23 cellular contexts compared by ENCODE assay signal in the genomic region with DNA sequence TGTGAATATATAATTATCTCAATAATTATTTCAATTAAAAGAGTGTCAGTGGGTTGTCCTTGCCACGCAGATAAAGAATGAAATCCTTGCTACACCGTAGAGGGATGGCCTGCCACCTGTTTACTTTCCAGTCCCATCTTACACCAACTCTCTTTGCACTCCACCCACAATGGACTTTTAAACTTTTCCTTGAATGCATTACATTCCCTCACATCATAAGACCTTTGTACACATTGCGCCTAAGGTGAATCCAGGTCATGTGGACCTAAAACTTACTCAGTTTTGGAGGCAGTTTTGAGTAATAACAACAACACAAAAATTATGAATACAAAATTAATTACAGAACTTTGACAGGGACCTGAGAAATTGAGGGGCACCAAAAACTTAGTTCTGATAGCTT.
"Had no signal": no experiment of that assay in that cellular context is flagged by ENCODE, and none has a peak within 500 bp of the region (broad histone marks: within the 10 kb centered on the region; RNA-seq: fewer than 3 reads in every experiment).

No MANE protein-coding gene starts in this region.

- H3K27ac Mint-ChIP-seq: memory B cell; mesothelial cell of epicardium; natural killer cell treated with Interleukin-12 subunit alpha and Interleukin-12 subunit beta and Interleukin-15 and Interleukin-18, amount 100 ng/mL, for 72 hours; neural progenitor cell; stimulated activated effector memory CD8-positive, alpha-beta T cell treated with anti-CD3 and anti-CD28 coated beads, Interleukin-12 subunit alpha, Interleukin-12 subunit beta, amount 100 ng/mL, for 72 hours had no signal

- H3K4me1 ChIP-seq: foreskin keratinocyte, left lung, lower lobe of right lung, neural progenitor cell, right atrium auricular region, suprapubic skin, thyroid gland, upper lobe of left lung, uterus had no signal

- H3K9me3 Mint-ChIP-seq: stimulated activated effector memory CD8-positive, alpha-beta T cell treated with anti-CD3 and anti-CD28 coated beads, Interleukin-12 subunit alpha, Interleukin-12 subunit beta, amount 100 ng/mL, for 72 hours had no signal

- H3K4me3 ChIP-seq: left lung, lower lobe of right lung, neural progenitor cell, ovary, right atrium auricular region, smooth muscle cell, suprapubic skin, thyroid gland, upper lobe of left lung, uterus had no signal

- H3K4me3 Mint-ChIP-seq: memory B cell; mesothelial cell of epicardium; natural killer cell treated with Interleukin-12 subunit alpha and Interleukin-12 subunit beta and Interleukin-15 and Interleukin-18, amount 100 ng/mL, for 72 hours; neural progenitor cell; stimulated activated effector memory CD8-positive, alpha-beta T cell treated with anti-CD3 and anti-CD28 coated beads, Interleukin-12 subunit alpha, Interleukin-12 subunit beta, amount 100 ng/mL, for 72 hours had no signal

- DNase-seq: dermis blood vessel endothelial cell; erythroblast; foreskin keratinocyte; head of caudate nucleus; hypothalamus; kidney glomerular epithelial cell; left lung; lower lobe of right lung; nucleus accumbens; ovary; stimulated activated CD4-positive, alpha-beta T cell treated with anti-CD3 and anti-CD28 coated beads, Interleukin-2, amount 100 ng/mL, for 48 hours; stimulated activated naive CD8-positive, alpha-beta T cell treated with anti-CD3 and anti-CD28 coated beads, Interleukin-15, Interleukin-2, amounts not matched to agents 100 U/mL and 50 U/mL, for 24 hours; thyroid gland; upper lobe of left lung; uterus had no signal

- H3K36me3 ChIP-seq: left lung, lower lobe of right lung, neural progenitor cell, ovary, right atrium auricular region, suprapubic skin, thyroid gland, upper lobe of left lung, uterus had no signal

- H3K4me1 Mint-ChIP-seq: mesothelial cell of epicardium; neural progenitor cell; stimulated activated effector memory CD8-positive, alpha-beta T cell treated with anti-CD3 and anti-CD28 coated beads, Interleukin-12 subunit alpha, Interleukin-12 subunit beta, amount 100 ng/mL, for 72 hours had no signal

- H2AFZ ChIP-seq: neural progenitor cell had no signal

- H3K27me3 Mint-ChIP-seq: memory B cell; natural killer cell treated with Interleukin-12 subunit alpha and Interleukin-12 subunit beta and Interleukin-15 and Interleukin-18, amount 100 ng/mL, for 72 hours had no signal

- H3K4me2 ChIP-seq: neural progenitor cell, smooth muscle cell had no signal

- H3K36me3 Mint-ChIP-seq: natural killer cell treated with Interleukin-12 subunit alpha and Interleukin-12 subunit beta and Interleukin-15 and Interleukin-18, amount 100 ng/mL, for 72 hours; neural progenitor cell; stimulated activated effector memory CD8-positive, alpha-beta T cell treated with anti-CD3 and anti-CD28 coated beads, Interleukin-12 subunit alpha, Interleukin-12 subunit beta, amount 100 ng/mL, for 72 hours had no signal

- H3K27me3 ChIP-seq: foreskin keratinocyte, left lung, neural progenitor cell, ovary, right atrium auricular region, suprapubic skin, thyroid gland, upper lobe of left lung, uterus had no signal

- ATAC-seq: foreskin keratinocyte; left lung; lower lobe of right lung; natural killer cell treated with Interleukin-12 subunit alpha and Interleukin-12 subunit beta and Interleukin-15 and Interleukin-18, amount 100 ng/mL, for 72 hours; stimulated activated effector memory CD8-positive, alpha-beta T cell treated with anti-CD3 and anti-CD28 coated beads, Interleukin-12 subunit alpha, Interleukin-12 subunit beta, amount 100 ng/mL, for 72 hours; stimulated activated naive CD8-positive, alpha-beta T cell treated with anti-CD3 and anti-CD28 coated beads, Interleukin-15, Interleukin-2, amounts not matched to agents 100 U/mL and 50 U/mL, for 24 hours had no signal

- H3K9me3 ChIP-seq: lower lobe of right lung, ovary, right atrium auricular region, suprapubic skin, thyroid gland, upper lobe of left lung, uterus had no signal

- H3K27ac ChIP-seq: foreskin keratinocyte, left lung, lower lobe of right lung, neural progenitor cell, ovary, right atrium auricular region, suprapubic skin, thyroid gland, upper lobe of left lung, uterus had no signal
